8 cellular contexts compared by ENCODE assay signal in genomic region chr1:219385786-219386427, GRCh38.
A peak's percentile ranks its signal among the peaks of the same experiment; 100 is the strongest.
DNase-seq lines count a peak whose midpoint lies in the region; ATAC-seq and TF ChIP-seq lines count a peak whose summit lies in the region.

No MANE protein-coding gene starts in this region.

- intact Hi-C loops in Caco-2 (cut with micrococcal nuclease; ENCODE audit: unreplicated experiment), result loop anchor here (1.0 to 10.0 kb wide), 7 partner anchors 31 to 1051 kb away; partner anchors contain the start of gene LYPLAL1
- intact Hi-C loops in psoas muscle (cut with DNase I), result no loop called here

- DNase-seq in Caco-2 (peak; percentile 64 to 72), NCI-H2029 (lab: John Stamatoyannopoulos, UW) (peak; percentile 42), WTC11 (ENCODE audit: low spot score) (peak; percentile 74), germinal center (ENCODE audit: low spot score) (peak; percentile 44), psoas muscle (peak in 1 of 2 donors; percentile 14), cortex of kidney (lab: John Stamatoyannopoulos, UW) (no peak)

- H3K4me1 Mint-ChIP-seq in Caco-2 (ENCODE audit: low read depth, unreplicated experiment) (peaks cover 10% of the 10 kb centered on the region), WTC11 (peaks cover 24% of the 10 kb centered on the region)

- H3K36me3 Mint-ChIP-seq in Caco-2 (ENCODE audit: insufficient read depth, unreplicated experiment) (no peaks in the 10 kb centered on the region), WTC11 (no peaks in the 10 kb centered on the region)

- no peak overlapping the region for H3K4me3 Mint-ChIP-seq in Caco-2 (ENCODE audit: unreplicated experiment)
- no peak overlapping the region for H3K4me3 Mint-ChIP-seq in WTC11

- H3K27ac Mint-ChIP-seq in Caco-2 (ENCODE audit: unreplicated experiment), result no peak overlapping the region
- H3K27ac Mint-ChIP-seq in WTC11, result no peak overlapping the region

- H3K27me3 Mint-ChIP-seq in Caco-2 (ENCODE audit: insufficient read depth, unreplicated experiment) (no peaks in the 10 kb centered on the region), WTC11 (ENCODE audit: low read depth) (no peaks in the 10 kb centered on the region)

- H3K4me1 ChIP-seq in Caco-2 (peaks cover 41% of the 10 kb centered on the region), psoas muscle (no peaks in the 10 kb centered on the region)

- no peaks in the 10 kb centered on the region for H3K27me3 ChIP-seq in Caco-2 (replicated peaks; ENCODE audit: control insufficient read depth, insufficient read depth, low read length)
- H3K27me3 ChIP-seq in psoas muscle (ENCODE audit: insufficient read depth in 3 of 3, low read length in 2 of 3), result no peaks in the 10 kb centered on the region

- H3K4me3 ChIP-seq in Caco-2 (ENCODE audit: low read depth, low read length) (no peak overlapping the region), psoas muscle (no peak overlapping the region)

- H3K36me3 ChIP-seq in Caco-2 (ENCODE audit: control insufficient read depth, insufficient read depth, low read length) (no peaks in the 10 kb centered on the region), psoas muscle (ENCODE audit: insufficient read depth in 1 of 2, low read depth in 1 of 2) (no peaks in the 10 kb centered on the region)

- no peak overlapping the region for H3K27ac ChIP-seq in psoas muscle

- peaks cover 8% of the 10 kb centered on the region for H3K9me3 Mint-ChIP-seq in Caco-2 (ENCODE audit: unreplicated experiment)
- no peaks in the 10 kb centered on the region for H3K9me3 Mint-ChIP-seq in WTC11

- H3K9me3 ChIP-seq in Caco-2 (no peaks in the 10 kb centered on the region; the same call in 1 of the 2 replicates), psoas muscle (no peaks in the 10 kb centered on the region)

- 40 to 53% (median 47%) methylated on average over 3 of the region's 3 CpGs for WGBS in psoas muscle, 3 donors

- peak; percentile 92 for ATAC-seq in GM19023 (IDR thresholded peaks at IDR 0.05; ENCODE audit: unreplicated experiment)
- ATAC-seq in HG03064 (IDR thresholded peaks at IDR 0.05; ENCODE audit: low read depth, unreplicated experiment), result peak; percentile 85
- peak; percentile 99 for ATAC-seq in WTC11
- peak; percentile 53 to 77 (median 70) for ATAC-seq in psoas muscle

- TF ChIP-seq CTCF in Caco-2 (IDR thresholded peaks at IDR 0.05; ENCODE audit: insufficient read depth in 1 of 2, low read depth in 1 of 2, low read length in 1 of 2, severe bottlenecking in 1 of 2, unreplicated experiment in 1 of 2), result peak; percentile 69 to 80
- peak; percentile 73 for TF ChIP-seq CTCF in WTC11 (IDR thresholded peaks at IDR 0.05)
- TF ChIP-seq CTCF in psoas muscle (IDR thresholded peaks at IDR 0.05), result peak; percentile 64

- POLR2A ChIA-PET in Caco-2 (lab: Charles Lee), result no interaction called here
- POLR2A ChIA-PET in WTC11 (lab: Charles Lee), result no interaction called here

- CTCF ChIA-PET in Caco-2 (lab: Charles Lee) (interaction anchor here (0.9 kb wide), 1 partner anchor 182 kb away, joined by 3 read pairs; no protein-coding TSS in a partner anchor), WTC11 (lab: Charles Lee) (interaction anchor here (0.5 to 1.7 kb wide), 27 partner anchors 12 to 1126 kb away, joined by 3 to 19 read pairs (median 3); no protein-coding TSS in a partner anchor)

- no TSS peak for BruUV-seq in Caco-2 (replicated peaks; lab: Mats Ljungman, UMichigan)

TF ChIP-seq in WTC11, 78 proteins besides CTCF, POLR2A, EP300 and RAD21 (continues in another document):
- no peak for TF ChIP-seq FOXJ3 (CRISPR knock-in tag; IDR thresholded peaks at IDR 0.05; ENCODE audit: borderline replicate concordance)
- TF ChIP-seq EMX1 (CRISPR knock-in tag; IDR thresholded peaks at IDR 0.05), result no peak
- no peak for TF ChIP-seq ZNF425 (CRISPR knock-in tag; conservative IDR thresholded peaks at IDR 0.05)
- TF ChIP-seq E2F4 (CRISPR knock-in tag; IDR thresholded peaks at IDR 0.05; ENCODE audit: borderline replicate concordance, low read depth), result no peak
- no peak for TF ChIP-seq ZNF263 (CRISPR knock-in tag; IDR thresholded peaks at IDR 0.05; ENCODE audit: low read depth)
- TF ChIP-seq ZNF671 (CRISPR knock-in tag; IDR thresholded peaks at IDR 0.05), result no peak
- TF ChIP-seq CDX4 (CRISPR knock-in tag; IDR thresholded peaks at IDR 0.05; ENCODE audit: borderline replicate concordance), result no peak
- TF ChIP-seq, protein P1, sequence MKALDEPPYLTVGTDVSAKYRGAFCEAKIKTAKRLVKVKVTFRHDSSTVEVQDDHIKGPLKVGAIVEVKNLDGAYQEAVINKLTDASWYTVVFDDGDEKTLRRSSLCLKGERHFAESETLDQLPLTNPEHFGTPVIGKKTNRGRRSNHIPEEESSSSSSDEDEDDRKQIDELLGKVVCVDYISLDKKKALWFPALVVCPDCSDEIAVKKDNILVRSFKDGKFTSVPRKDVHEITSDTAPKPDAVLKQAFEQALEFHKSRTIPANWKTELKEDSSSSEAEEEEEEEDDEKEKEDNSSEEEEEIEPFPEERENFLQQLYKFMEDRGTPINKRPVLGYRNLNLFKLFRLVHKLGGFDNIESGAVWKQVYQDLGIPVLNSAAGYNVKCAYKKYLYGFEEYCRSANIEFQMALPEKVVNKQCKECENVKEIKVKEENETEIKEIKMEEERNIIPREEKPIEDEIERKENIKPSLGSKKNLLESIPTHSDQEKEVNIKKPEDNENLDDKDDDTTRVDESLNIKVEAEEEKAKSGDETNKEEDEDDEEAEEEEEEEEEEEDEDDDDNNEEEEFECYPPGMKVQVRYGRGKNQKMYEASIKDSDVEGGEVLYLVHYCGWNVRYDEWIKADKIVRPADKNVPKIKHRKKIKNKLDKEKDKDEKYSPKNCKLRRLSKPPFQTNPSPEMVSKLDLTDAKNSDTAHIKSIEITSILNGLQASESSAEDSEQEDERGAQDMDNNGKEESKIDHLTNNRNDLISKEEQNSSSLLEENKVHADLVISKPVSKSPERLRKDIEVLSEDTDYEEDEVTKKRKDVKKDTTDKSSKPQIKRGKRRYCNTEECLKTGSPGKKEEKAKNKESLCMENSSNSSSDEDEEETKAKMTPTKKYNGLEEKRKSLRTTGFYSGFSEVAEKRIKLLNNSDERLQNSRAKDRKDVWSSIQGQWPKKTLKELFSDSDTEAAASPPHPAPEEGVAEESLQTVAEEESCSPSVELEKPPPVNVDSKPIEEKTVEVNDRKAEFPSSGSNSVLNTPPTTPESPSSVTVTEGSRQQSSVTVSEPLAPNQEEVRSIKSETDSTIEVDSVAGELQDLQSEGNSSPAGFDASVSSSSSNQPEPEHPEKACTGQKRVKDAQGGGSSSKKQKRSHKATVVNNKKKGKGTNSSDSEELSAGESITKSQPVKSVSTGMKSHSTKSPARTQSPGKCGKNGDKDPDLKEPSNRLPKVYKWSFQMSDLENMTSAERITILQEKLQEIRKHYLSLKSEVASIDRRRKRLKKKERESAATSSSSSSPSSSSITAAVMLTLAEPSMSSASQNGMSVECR (CRISPR knock-in tag; IDR thresholded peaks at IDR 0.05; ENCODE audit: borderline replicate concordance), result no peak
- no peak for TF ChIP-seq E2F1 (CRISPR knock-in tag; IDR thresholded peaks at IDR 0.05)
- TF ChIP-seq ZNF121 (CRISPR knock-in tag; IDR thresholded peaks at IDR 0.05), result no peak
- no peak for TF ChIP-seq JUN (CRISPR knock-in tag; IDR thresholded peaks at IDR 0.05)
